In genomic region chr12:23084236-23084995, GRCh38 we compare ENCODE assay signal across 1 cellular context.
TF ChIP-seq lines count a peak whose summit lies in the region.

No MANE protein-coding gene starts in this region.

TF ChIP-seq in K562, 482 proteins besides CTCF, POLR2A, EP300 and RAD21 (continued from another document):
- TF ChIP-seq ZBTB11 (CRISPR knock-in tag; IDR thresholded peaks at IDR 0.05) (no peak), HNRNPL (IDR thresholded peaks at IDR 0.05; ENCODE audit: low read depth, low read length) (no peak), GATA2 (CRISPR knock-in tag; IDR thresholded peaks at IDR 0.05) (peak; percentile 70), NCOR1 (IDR thresholded peaks at IDR 0.05) (0 out of 2 replicates have a peak, but pooled peaks have one; percentile 22), JUND (IDR thresholded peaks at IDR 0.05; ENCODE audit: borderline replicate concordance, low read depth, low read length) (0 out of 2 replicates have a peak, but pooled peaks have one; percentile 47), JUND (tag; IDR thresholded peaks at IDR 0.05; ENCODE audit: borderline replicate concordance, low read depth, low read length) (peak; percentile 13; the same call in 2 of the 3 replicates), TFAP4 (CRISPR knock-in tag; IDR thresholded peaks at IDR 0.05; ENCODE audit: borderline replicate concordance) (peak; percentile 59; the same call in 1 of the 2 replicates)
